Comparison of ENCODE assay signal across 18 cellular contexts in the genomic region with DNA sequence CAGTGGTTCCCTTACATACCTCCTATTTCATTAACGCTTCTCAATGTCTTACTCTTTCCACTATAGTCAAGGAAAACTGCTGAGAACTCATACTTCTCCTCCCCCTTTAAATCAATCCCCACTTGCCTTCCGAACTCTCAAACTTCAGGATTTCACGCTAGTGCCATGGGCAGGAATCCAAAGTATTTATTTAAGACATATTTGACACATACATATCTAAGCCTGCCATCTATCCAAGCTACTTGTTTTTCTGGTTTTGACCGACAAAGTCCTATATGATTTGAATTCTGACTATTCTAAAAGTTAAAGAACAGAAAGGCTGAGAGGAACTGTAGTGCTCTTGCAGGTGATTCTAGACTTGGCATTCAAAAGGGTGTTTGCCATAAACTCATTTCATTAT.
"Had no signal": no experiment of that assay in that cellular context is flagged by ENCODE, and none has a peak within 500 bp of the region (broad histone marks: within the 10 kb centered on the region; RNA-seq: fewer than 3 reads in every experiment).

No MANE protein-coding gene starts in this region.

- H3K27me3 Mint-ChIP-seq: T-cell had no signal

- H3K9me3 ChIP-seq: adrenal gland, mucosa of descending colon had no signal

- H3K4me3 Mint-ChIP-seq: nephron, T-cell had no signal

- H3K36me3 ChIP-seq: adrenal gland, cardiac muscle cell had no signal

- H3K27ac ChIP-seq: adrenal gland, cardiac muscle cell, foreskin keratinocyte had no signal

- H3K27ac Mint-ChIP-seq: nephron, T-cell had no signal

- FAIRE-seq: colon, endometrium had no signal

- H3K4me1 ChIP-seq: foreskin keratinocyte had no signal

- ATAC-seq: foreskin keratinocyte, left cardiac atrium, mucosa of descending colon, T-cell had no signal

- DNase-seq: activated CD4-positive, alpha-beta T cell treated with anti-CD3 and anti-CD28 coated beads for 1 hour; activated CD4-positive, alpha-beta T cell treated with anti-CD3 and anti-CD28 coated beads, Interleukin-2, amount 50 U/mL, for 4 hours; activated naive CD4-positive, alpha-beta T cell treated with anti-CD3 and anti-CD28 coated beads, Interleukin-2, amount 50 U/mL, for 16 hours; activated T-cell treated with anti-CD3 and anti-CD28 coated beads for 4 hours; adrenal gland; foreskin keratinocyte; left cardiac atrium; mucosa of descending colon; posterior cingulate gyrus; retina; stimulated activated naive CD4-positive, alpha-beta T cell; T-cell; T1000 had no signal

- H3K27me3 ChIP-seq: adrenal gland, cardiac muscle cell, foreskin keratinocyte had no signal

- H3K4me3 ChIP-seq: adrenal gland, cardiac muscle cell, lung, mucosa of descending colon had no signal

- H3K9me3 Mint-ChIP-seq: T-cell had no signal
